Comparison of ENCODE assay signal across 13 cellular contexts in genomic region chr19:20028611-20029010, GRCh38. TPM values are rescaled to one million over a fixed set of nuclear protein-coding genes. Genes with fewer than 3 reads are reported as not detected.
DNase-seq lines count a peak whose midpoint lies in the region; ATAC-seq and TF ChIP-seq lines count a peak whose summit lies in the region.
"Had no signal": no experiment of that assay in that cellular context is flagged by ENCODE, and none has a peak within 500 bp of the region (broad histone marks: within the 10 kb centered on the region; RNA-seq: fewer than 3 reads in every experiment).

No MANE protein-coding gene starts in this region.

- no peaks in the 10 kb centered on the region for H3K9me3 ChIP-seq in right atrium auricular region
- H3K9me3 ChIP-seq: A549 had no signal

- no peak for TF ChIP-seq CTCF in right atrium auricular region (IDR thresholded peaks at IDR 0.05)

- H3K36me3 ChIP-seq in right atrium auricular region: peaks cover 5% of the 10 kb centered on the region

- H3K4me1 ChIP-seq in right atrium auricular region: no peaks in the 10 kb centered on the region
- H3K4me1 ChIP-seq: A549 had no signal

- no peaks in the 10 kb centered on the region for H3K27me3 ChIP-seq in right atrium auricular region

- H3K27ac ChIP-seq in caudate nucleus (ENCODE audit: low read depth, low read length) (peak overlapping the region; percentile 73), right atrium auricular region (no peak overlapping the region)
- H3K27ac ChIP-seq: A549, GM23248 had no signal

- ATAC-seq in GM18511 (IDR thresholded peaks at IDR 0.05; ENCODE audit: unreplicated experiment): no peak
- ATAC-seq: A549; CD8-positive, alpha-beta T cell; HCT116 had no signal

- DNase-seq in caudate nucleus (lab: John Stamatoyannopoulos, UW): peak in 10 of 61 donors; percentile 1 to 22 (median 6)
- peak; percentile 14 for DNase-seq in inferior parietal cortex (ENCODE audit: extremely low spot score)
- peak; percentile 58 for DNase-seq in putamen (ENCODE audit: low spot score)
- DNase-seq in right atrium auricular region (ENCODE audit: low spot score): no peak
- no peak for DNase-seq in NCI-H1694 (lab: John Stamatoyannopoulos, UW)
- DNase-seq: CD8-positive, alpha-beta T cell; COR-L47; DND-41; GF-D8; GM23248 had no signal

- no peak overlapping the region for H3K4me3 ChIP-seq in right atrium auricular region
- H3K4me3 ChIP-seq: A549, GM23248 had no signal

RNA-seq across cellular contexts. Expression of gene ZNF682, which starts 10.7 kb away (rescaled TPM):
- total RNA-seq in right atrium auricular region: 1 to 10 TPM; 1.4 to 4.4 TPM

RNA-seq across cellular contexts. Expression of gene ZNF90, which starts 49.2 kb away (rescaled TPM):
- 1 to 10 TPM in 1 of 2 donors, under 1 TPM in 1; 0.79 to 1.2 TPM for total RNA-seq in right atrium auricular region

Comparison
In these comparisons a context has a peak if more than half of its experiments do, and no peak if none do; other contexts are left out.
1. DNase-seq: peak in inferior parietal cortex (single experiment) and putamen (single experiment); none in right atrium auricular region (single experiment) and NCI-H1694 (single experiment).